ENCODE assay signal across 14 cellular contexts in the genomic region with DNA sequence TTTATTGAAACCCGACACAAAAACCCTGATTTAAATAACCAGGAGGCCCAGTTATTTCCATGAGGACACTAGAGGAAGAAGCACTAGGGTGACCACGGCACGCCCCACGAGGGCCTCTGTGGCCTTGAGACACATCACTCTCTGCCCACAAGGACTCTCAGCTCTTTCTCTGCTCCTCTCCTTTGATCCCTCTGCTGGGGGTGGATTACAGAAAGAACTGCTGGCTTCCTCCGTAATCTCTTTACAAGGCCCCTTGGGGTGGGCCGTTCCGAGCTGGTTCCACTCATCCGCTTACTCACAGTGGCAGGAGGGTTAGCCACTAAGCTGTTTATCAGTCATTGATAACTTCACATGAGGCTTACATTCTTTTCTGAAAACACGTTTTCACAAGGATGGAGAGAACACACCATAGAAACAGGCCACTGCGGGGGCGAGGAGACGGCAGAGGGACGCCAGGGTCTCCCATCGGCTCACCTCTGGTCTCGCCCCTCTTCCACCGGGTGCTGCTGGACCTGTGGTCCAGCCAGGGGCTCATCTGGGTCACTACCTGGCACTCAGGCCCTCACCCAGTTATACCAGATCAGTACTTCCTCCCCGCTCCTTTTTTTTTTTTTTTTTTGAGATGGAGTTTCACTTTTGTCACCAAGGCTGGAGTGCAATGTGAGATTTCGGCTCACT. TPM values are rescaled to one million over a fixed set of nuclear protein-coding genes. Genes with fewer than 3 reads are reported as not detected.
A peak's percentile ranks its signal among the peaks of the same experiment; 100 is the strongest.
DNase-seq lines count a peak whose midpoint lies in the region; ATAC-seq and TF ChIP-seq lines count a peak whose summit lies in the region.
"Had no signal": no experiment of that assay in that cellular context is flagged by ENCODE, and none has a peak within 500 bp of the region (broad histone marks: within the 10 kb centered on the region; RNA-seq: fewer than 3 reads in every experiment).

No MANE protein-coding gene starts in this region.

- WGBS in mesenchymal stem cell, result 91% methylated on average over 16 of the region's 18 CpGs

- H2BK120ac ChIP-seq in mesenchymal stem cell (ENCODE audit: low read depth, low read length), result no peak overlapping the region

- H3K36me3 ChIP-seq in mesenchymal stem cell (ENCODE audit: control insufficient read depth in 1 of 2, insufficient read depth in 2 of 2, low read depth in 1 of 2, low read length in 2 of 2) (peaks cover 0 to 3% of the 10 kb centered on the region in 2 experiments), upper lobe of right lung (no peaks in the 10 kb centered on the region), left ventricle myocardium inferior (no peaks in the 10 kb centered on the region)
- H3K36me3 ChIP-seq: transverse colon had no signal

- no peak for ATAC-seq in activated CD8-positive, alpha-beta T cell treated with anti-CD3 and anti-CD28 coated beads for 36 hours
- ATAC-seq in upper lobe of right lung (no peak), GM21367 (IDR thresholded peaks at IDR 0.05; ENCODE audit: unreplicated experiment) (no peak)
- ATAC-seq: T-cell had no signal

- H2BK12ac ChIP-seq in mesenchymal stem cell (ENCODE audit: low read length in 2 of 2), result peak overlapping the region in 1 of 2 experiments; percentile 23

- H3K36me3 Mint-ChIP-seq in activated naive CD4-positive, alpha-beta T cell treated with anti-CD3 and anti-CD28 coated beads, Interleukin-2, amount 50 U/mL, for 24 hours, result no peaks in the 10 kb centered on the region
- H3K36me3 Mint-ChIP-seq in activated CD8-positive, alpha-beta T cell treated with anti-CD3 and anti-CD28 coated beads for 36 hours (ENCODE audit: low read depth), result peaks cover 11% of the 10 kb centered on the region

- DNase-seq in activated naive CD4-positive, alpha-beta T cell (lab: John Stamatoyannopoulos, UW), result no peak
- DNase-seq in activated CD8-positive, alpha-beta T cell treated with anti-CD3 and anti-CD28 coated beads for 36 hours, result peak; percentile 25
- no peak for DNase-seq in mesenchymal stem cell
- DNase-seq in upper lobe of right lung, result peak; percentile 34
- no peak for DNase-seq in stimulated activated CD8-positive, alpha-beta memory T cell treated with anti-CD3 and anti-CD28 coated beads, Interleukin-4, amount 100 ng/mL, for 48 hours
- DNase-seq in left ventricle myocardium inferior, result no peak
- DNase-seq: amygdala, DMS79 treated with DMSO at 0.1 percent for 48 hours, NCI-H2171, T-cell, transverse colon had no signal

- H3K27ac Mint-ChIP-seq in activated naive CD4-positive, alpha-beta T cell treated with anti-CD3 and anti-CD28 coated beads, Interleukin-2, amount 50 U/mL, for 24 hours, result peak overlapping the region; percentile 12
- H3K27ac Mint-ChIP-seq in activated CD8-positive, alpha-beta T cell treated with anti-CD3 and anti-CD28 coated beads for 36 hours, result peak overlapping the region; percentile 49
- H3K27ac Mint-ChIP-seq: T-cell had no signal

- H2AK5ac ChIP-seq in mesenchymal stem cell (ENCODE audit: low read length, severe bottlenecking), result peak overlapping the region; percentile 69

- CTCF ChIA-PET in activated CD8-positive, alpha-beta T cell treated with anti-CD3 and anti-CD28 coated beads for 36 hours (lab: Charles Lee), result interaction anchor here (0.8 to 1.2 kb wide), 2 partner anchors 12 to 38 kb away, joined by 3 to 6 read pairs; no protein-coding TSS in a partner anchor

- H3K9ac ChIP-seq in mesenchymal stem cell (ENCODE audit: low read length), result no peak overlapping the region

- H3K27me3 ChIP-seq in mesenchymal stem cell (ENCODE audit: control insufficient read depth in 1 of 2, insufficient read depth in 1 of 2, low read length in 2 of 2) (no peaks in the 10 kb centered on the region), upper lobe of right lung (no peaks in the 10 kb centered on the region), left ventricle myocardium inferior (ENCODE audit: low read depth) (no peaks in the 10 kb centered on the region)
- H3K27me3 ChIP-seq: transverse colon had no signal

- H3K4me1 ChIP-seq in mesenchymal stem cell (ENCODE audit: control insufficient read depth, insufficient read depth, low read depth, low read length) (peaks cover 2% of the 10 kb centered on the region), upper lobe of right lung (peaks cover 4% of the 10 kb centered on the region), left ventricle myocardium inferior (peaks cover 32% of the 10 kb centered on the region)

- H3K4me3 ChIP-seq in mesenchymal stem cell (ENCODE audit: insufficient read depth in 1 of 2, low read depth in 1 of 2, low read length in 2 of 2) (no peak overlapping the region), upper lobe of right lung (no peak overlapping the region), left ventricle myocardium inferior (no peak overlapping the region)
- H3K4me3 ChIP-seq: coronary artery, transverse colon had no signal

- H3K4me1 Mint-ChIP-seq in activated naive CD4-positive, alpha-beta T cell treated with anti-CD3 and anti-CD28 coated beads, Interleukin-2, amount 50 U/mL, for 24 hours, result peaks cover 31% of the 10 kb centered on the region
- peaks cover 37% of the 10 kb centered on the region for H3K4me1 Mint-ChIP-seq in activated CD8-positive, alpha-beta T cell treated with anti-CD3 and anti-CD28 coated beads for 36 hours (ENCODE audit: low read depth)

- no peaks in the 10 kb centered on the region for H3K27me3 Mint-ChIP-seq in activated naive CD4-positive, alpha-beta T cell treated with anti-CD3 and anti-CD28 coated beads, Interleukin-2, amount 50 U/mL, for 24 hours
- H3K27me3 Mint-ChIP-seq in activated CD8-positive, alpha-beta T cell treated with anti-CD3 and anti-CD28 coated beads for 36 hours, result no peaks in the 10 kb centered on the region
- H3K27me3 Mint-ChIP-seq: T-cell had no signal

- peak overlapping the region; percentile 28 for H4K8ac ChIP-seq in mesenchymal stem cell (ENCODE audit: low read length)

- H3K18ac ChIP-seq in mesenchymal stem cell (ENCODE audit: low read depth in 1 of 2, low read length in 2 of 2), result peak overlapping the region in 1 of 2 experiments; percentile 62

- no peaks in the 10 kb centered on the region for H3K9me3 Mint-ChIP-seq in activated naive CD4-positive, alpha-beta T cell treated with anti-CD3 and anti-CD28 coated beads, Interleukin-2, amount 50 U/mL, for 24 hours
- no peaks in the 10 kb centered on the region for H3K9me3 Mint-ChIP-seq in activated CD8-positive, alpha-beta T cell treated with anti-CD3 and anti-CD28 coated beads for 36 hours
- H3K9me3 Mint-ChIP-seq: T-cell had no signal

- H3K14ac ChIP-seq in mesenchymal stem cell (ENCODE audit: low read length in 2 of 2), result no peak overlapping the region

- TF ChIP-seq CTCF in activated CD8-positive, alpha-beta T cell treated with anti-CD3 and anti-CD28 coated beads for 36 hours (IDR thresholded peaks at IDR 0.05), result no peak
- TF ChIP-seq CTCF in upper lobe of right lung (IDR thresholded peaks at IDR 0.05), result no peak
- no peak for TF ChIP-seq CTCF in left ventricle myocardium inferior (IDR thresholded peaks at IDR 0.05; ENCODE audit: borderline replicate concordance)

- H3K4me3 Mint-ChIP-seq in activated naive CD4-positive, alpha-beta T cell treated with anti-CD3 and anti-CD28 coated beads, Interleukin-2, amount 50 U/mL, for 24 hours, result no peak overlapping the region
- no peak overlapping the region for H3K4me3 Mint-ChIP-seq in activated CD8-positive, alpha-beta T cell treated with anti-CD3 and anti-CD28 coated beads for 36 hours

- POLR2A ChIA-PET in activated CD8-positive, alpha-beta T cell treated with anti-CD3 and anti-CD28 coated beads for 36 hours (lab: Charles Lee), result no interaction called here

- H2BK15ac ChIP-seq in mesenchymal stem cell (ENCODE audit: low read depth, poor library complexity, severe bottlenecking), result peak overlapping the region; percentile 93

- no peak overlapping the region for H4K91ac ChIP-seq in mesenchymal stem cell (ENCODE audit: low read length)

- H3K9me3 ChIP-seq in mesenchymal stem cell (ENCODE audit: control insufficient read depth, low read length) (no peaks in the 10 kb centered on the region), upper lobe of right lung (no peaks in the 10 kb centered on the region), left ventricle myocardium inferior (replicated peaks) (no peaks in the 10 kb centered on the region)
- H3K9me3 ChIP-seq: transverse colon had no signal

- no peak overlapping the region for H2AFZ ChIP-seq in mesenchymal stem cell (ENCODE audit: low read depth, low read length)

- no peak overlapping the region for H3K4me2 ChIP-seq in mesenchymal stem cell (ENCODE audit: low read length, poor library complexity, severe bottlenecking)

- intact Hi-C loops in activated CD8-positive, alpha-beta T cell treated with anti-CD3 and anti-CD28 coated beads for 36 hours (cut with micrococcal nuclease), result no loop called here
- intact Hi-C loops in upper lobe of right lung (cut with DNase I), result no loop called here
- intact Hi-C loops in left ventricle myocardium inferior (cut with micrococcal nuclease), result no loop called here

- peak overlapping the region in 1 of 2 experiments; percentile 51 for H3K4ac ChIP-seq in mesenchymal stem cell (ENCODE audit: low read depth in 1 of 2, low read length in 2 of 2)

- H3K79me1 ChIP-seq in mesenchymal stem cell (replicated peaks; ENCODE audit: low read length, poor library complexity, severe bottlenecking), result peaks cover 16% of the 10 kb centered on the region

- H3K27ac ChIP-seq in mesenchymal stem cell (ENCODE audit: low read length, poor library complexity, severe bottlenecking), result no peak overlapping the region
- no peak overlapping the region for H3K27ac ChIP-seq in upper lobe of right lung
- H3K27ac ChIP-seq in left ventricle myocardium inferior (replicated peaks), result no peak overlapping the region
- H3K27ac ChIP-seq: coronary artery, transverse colon had no signal

- no peak overlapping the region for H3K23ac ChIP-seq in mesenchymal stem cell (ENCODE audit: low read length in 2 of 2)

- no peak overlapping the region for H2BK5ac ChIP-seq in mesenchymal stem cell (ENCODE audit: low read depth, low read length, poor library complexity, severe bottlenecking)

RNA-seq across cellular contexts. Expression of gene PFKFB3, which starts 17.6 kb away (rescaled TPM):
- 100 to 1,000 TPM; 107 to 117 TPM for total RNA-seq in activated CD8-positive, alpha-beta T cell treated with anti-CD3 and anti-CD28 coated beads for 36 hours
- polyA plus RNA-seq in mesenchymal stem cell (2013, experiment 1 of 2), result 14.6 TPM
- 15.8 TPM for polyA plus RNA-seq in mesenchymal stem cell (2013, experiment 2 of 2)
- 77.2 TPM for total RNA-seq in upper lobe of right lung
- 14.1 TPM for total RNA-seq in left ventricle myocardium inferior

Comparison
In these comparisons a context has a peak if more than half of its experiments do, and no peak if none do; other contexts are left out.
1. DNase-seq: peak in activated CD8-positive, alpha-beta T cell treated with anti-CD3 and anti-CD28 coated beads for 36 hours (single experiment) and upper lobe of right lung (single experiment); none in activated naive CD4-positive, alpha-beta T cell (0 of 4), mesenchymal stem cell (single experiment), stimulated activated CD8-positive, alpha-beta memory T cell treated with anti-CD3 and anti-CD28 coated beads, Interleukin-4, amount 100 ng/mL, for 48 hours (single experiment) and left ventricle myocardium inferior (single experiment).